Comparison of ENCODE assay signal across 16 cellular contexts in the genomic region with DNA sequence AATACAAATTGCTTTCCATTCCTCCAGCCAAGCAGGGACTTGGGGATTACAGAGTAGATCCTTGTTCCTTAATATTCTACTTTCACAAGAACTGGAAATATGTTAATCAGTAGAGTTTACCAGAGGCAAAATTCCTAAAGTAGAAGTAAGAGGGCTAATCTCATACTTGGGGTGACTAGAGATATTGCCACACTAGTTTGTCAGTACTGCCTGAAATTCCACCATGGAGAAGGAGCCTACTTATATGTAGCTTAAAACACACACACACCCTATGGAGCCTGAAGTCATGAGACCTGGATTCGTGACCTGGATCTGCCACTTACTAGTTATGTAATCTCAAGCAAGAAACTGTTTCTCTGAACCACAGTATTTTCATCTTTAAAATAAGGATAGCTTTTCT. TPM values are rescaled to one million over a fixed set of nuclear protein-coding genes. Genes with fewer than 3 reads are reported as not detected.
DNase-seq lines count a peak whose midpoint lies in the region; ATAC-seq, FAIRE-seq and TF ChIP-seq lines count a peak whose summit lies in the region.
"Had no signal": no experiment of that assay in that cellular context is flagged by ENCODE, and none has a peak within 500 bp of the region (broad histone marks: within the 10 kb centered on the region; RNA-seq: fewer than 3 reads in every experiment).

No MANE protein-coding gene starts in this region.

- H3K27me3 ChIP-seq in BJ (ENCODE audit: control insufficient read depth, insufficient read depth, low read length) (no peaks in the 10 kb centered on the region), adipocyte (replicated peaks; ENCODE audit: control insufficient read depth, insufficient read depth, low read length) (no peaks in the 10 kb centered on the region), Peyer's patch (no peaks in the 10 kb centered on the region)
- H3K27me3 ChIP-seq: stomach had no signal

- CTCF ChIA-PET in BJ (lab: Yijun Ruan, JAX) = interaction anchor here (0.7 to 8.0 kb wide), 6 partner anchors 14 to 250 kb away, joined by 3 to 154 read pairs (median 4); no protein-coding TSS in a partner anchor

- ATAC-seq in GM21447 (IDR thresholded peaks at IDR 0.05; ENCODE audit: unreplicated experiment) = no peak

- H3K9ac ChIP-seq in adipocyte (ENCODE audit: low read length) = no peak overlapping the region

- POLR2A ChIA-PET in BJ (lab: Charles Lee) = no interaction called here

- H3K4me3 ChIP-seq in BJ (ENCODE audit: low read depth, low read length) (no peak overlapping the region), adipocyte (ENCODE audit: low read length) (no peak overlapping the region), fibroblast of villous mesenchyme (ENCODE audit: low read depth, low read length) (no peak overlapping the region), retinal pigment epithelial cell (ENCODE audit: low read length) (no peak overlapping the region), Peyer's patch (no peak overlapping the region)
- H3K4me3 ChIP-seq: stomach had no signal

- TF ChIP-seq POLR2A in Peyer's patch (IDR thresholded peaks at IDR 0.05) (no peak), GM12891 (IDR thresholded peaks at IDR 0.05; ENCODE audit: low read depth, low read length) (no peak)

- no peak for FAIRE-seq in GM12891 (lab: Jason Lieb, UNC)
- FAIRE-seq: colon had no signal

- no peak overlapping the region for H3K27ac ChIP-seq in Peyer's patch
- H3K27ac ChIP-seq: C4-2B, RWPE1, stomach had no signal

- no peaks in the 10 kb centered on the region for H3K36me3 ChIP-seq in BJ (ENCODE audit: control insufficient read depth, insufficient read depth, low read length)
- H3K36me3 ChIP-seq in adipocyte (ENCODE audit: control insufficient read depth, insufficient read depth, low read length, severe bottlenecking) = no peaks in the 10 kb centered on the region
- H3K36me3 ChIP-seq in Peyer's patch = no peaks in the 10 kb centered on the region
- H3K36me3 ChIP-seq: stomach had no signal

- DNase-seq in BJ (ENCODE audit: low read depth) (peak; percentile 14), adipocyte (ENCODE audit: low read depth) (peak; percentile 69), fibroblast of villous mesenchyme (ENCODE audit: low read depth) (peak; percentile 60), retinal pigment epithelial cell (ENCODE audit: low read depth) (peak; percentile 96), ecto neural progenitor cell (ENCODE audit: low spot score) (no peak), Peyer's patch (no peak), GM12891 (ENCODE audit: insufficient read length, low spot score) (no peak)
- DNase-seq: activated T-cell treated with anti-CD3 and anti-CD28 coated beads for 4 hours, MV-4-11, NCI-H774, stomach had no signal

- H3K4me1 ChIP-seq in adipocyte (ENCODE audit: control insufficient read depth, insufficient read depth, low read length) = peaks cover 16% of the 10 kb centered on the region
- no peaks in the 10 kb centered on the region for H3K4me1 ChIP-seq in Peyer's patch

- no peaks in the 10 kb centered on the region for H3K9me3 ChIP-seq in adipocyte (ENCODE audit: control insufficient read depth, low read length)
- no peaks in the 10 kb centered on the region for H3K9me3 ChIP-seq in Peyer's patch
- H3K9me3 ChIP-seq: stomach had no signal

- TF ChIP-seq CTCF in BJ (IDR thresholded peaks at IDR 0.05; ENCODE audit: insufficient read depth, low read depth, low read length) = no peak
- no peak for TF ChIP-seq CTCF in fibroblast of villous mesenchyme (IDR thresholded peaks at IDR 0.05; ENCODE audit: insufficient read depth, low read depth, low read length)
- TF ChIP-seq CTCF in retinal pigment epithelial cell (conservative IDR thresholded peaks at IDR 0.05; ENCODE audit: low read depth, low read length) = no peak
- TF ChIP-seq CTCF in Peyer's patch (IDR thresholded peaks at IDR 0.05) = no peak

TF ChIP-seq in GM12891, 5 proteins besides CTCF, POLR2A, EP300 and RAD21:
- TF ChIP-seq TAF1 (IDR thresholded peaks at IDR 0.05; ENCODE audit: low read depth, low read length) (no peak), PAX5 (IDR thresholded peaks at IDR 0.05; ENCODE audit: insufficient read depth, low read length, severe bottlenecking) (no peak), POLR2AphosphoS5 (IDR thresholded peaks at IDR 0.05; ENCODE audit: low read depth, low read length) (no peak), POU2F2 (IDR thresholded peaks at IDR 0.05; ENCODE audit: low read depth, low read length) (no peak), SPI1 (IDR thresholded peaks at IDR 0.05; ENCODE audit: low read depth, low read length) (no peak)

RNA-seq across cellular contexts. Expression of gene STRIP2, which starts 33.9 kb away (rescaled TPM):
- 1.5 and 2.0 TPM in 2 replicates for polyA plus RNA-seq in BJ (2011; rRNA removed)
- 1.3 and 1.6 TPM in 2 replicates for polyA minus RNA-seq in BJ (2011; rRNA and poly(A)+ RNA removed)
- 2.9 and 3.0 TPM in 2 replicates for total RNA-seq in fibroblast of villous mesenchyme
- total RNA-seq in Peyer's patch = 1 to 10 TPM in 3 of 4 donors, under 1 TPM in 1; 0.54 to 1.7 (median 1.3) TPM
- 0.37 TPM for polyA plus RNA-seq in GM12891 (2012; ENCODE audit: low read depth, missing spikeins)

RNA-seq across cellular contexts. Expression of gene SMKR1, which starts 34.2 kb away (rescaled TPM):
- 0.27 and 0.45 TPM in 2 replicates for polyA plus RNA-seq in BJ (2011; rRNA removed)
- polyA minus RNA-seq in BJ (2011; rRNA and poly(A)+ RNA removed) = not detected in 2 replicates
- total RNA-seq in fibroblast of villous mesenchyme (not detected in 2 replicates), Peyer's patch (1 to 10 TPM in 1 of 4 donors, not detected in 3; 1.3 TPM)
- polyA plus RNA-seq in GM12891 (2012; ENCODE audit: low read depth, missing spikeins) = 0.10 TPM
- total RNA-seq: mesenteric fat pad, stomach had no signal

Comparison
In these comparisons a context has a peak if more than half of its experiments do, and no peak if none do; other contexts are left out.
1. DNase-seq: peak in BJ (single experiment), adipocyte (single experiment), fibroblast of villous mesenchyme (single experiment) and retinal pigment epithelial cell (single experiment); none in ecto neural progenitor cell (single experiment), Peyer's patch (0 of 3) and GM12891 (single experiment).